In genomic region chr15:56244237-56244810, GRCh38 we compare ENCODE assay signal across 8 cellular contexts. TPM values are rescaled to one million over a fixed set of nuclear protein-coding genes. Genes with fewer than 3 reads are reported as not detected.
A peak's percentile ranks its signal among the peaks of the same experiment; 100 is the strongest.
DNase-seq lines count a peak whose midpoint lies in the region; ATAC-seq and TF ChIP-seq lines count a peak whose summit lies in the region.

No MANE protein-coding gene starts in this region.

- peak overlapping the region; percentile 97 for H3K9ac ChIP-seq in OCI-LY1 (ENCODE audit: low read length)

- TF ChIP-seq CTCF in Caco-2 (IDR thresholded peaks at IDR 0.05; ENCODE audit: insufficient read depth in 1 of 2, low read depth in 1 of 2, low read length in 1 of 2, severe bottlenecking in 1 of 2, unreplicated experiment in 1 of 2) (no peak), OCI-LY1 (IDR thresholded peaks at IDR 0.05; ENCODE audit: low read length) (no peak), foreskin fibroblast (IDR thresholded peaks at IDR 0.05; ENCODE audit: low read depth, low read length) (no peak), nephron (IDR thresholded peaks at IDR 0.05; ENCODE audit: unreplicated experiment in 3 of 3) (no peak), upper lobe of right lung (IDR thresholded peaks at IDR 0.05) (no peak)

- H3K4me3 ChIP-seq in Caco-2 (ENCODE audit: low read depth, low read length) (peak overlapping the region; percentile 83), OCI-LY1 (ENCODE audit: low read depth, low read length, poor library complexity, severe bottlenecking) (peak overlapping the region; percentile 84), foreskin fibroblast (ENCODE audit: low read depth in 1 of 2, low read length in 2 of 2) (peak overlapping the region; percentile 81 to 86), upper lobe of right lung (peak overlapping the region; percentile 58)

- no peaks in the 10 kb centered on the region for H4K20me1 ChIP-seq in OCI-LY1 (ENCODE audit: insufficient read depth, low read length)

- H3K36me3 Mint-ChIP-seq in Caco-2 (ENCODE audit: insufficient read depth, unreplicated experiment): no peaks in the 10 kb centered on the region
- peaks cover 13% of the 10 kb centered on the region for H3K36me3 Mint-ChIP-seq in nephron (ENCODE audit: low read depth)

- peak; percentile 34 to 56 for DNase-seq in Caco-2
- peak; percentile 67 for DNase-seq in HT-29 (ENCODE audit: low spot score)
- peak; percentile 3 for DNase-seq in activated gamma-delta T cell treated with anti-CD3 and anti-CD28 coated beads, Interleukin-2, amount 50 U/mL, for 16 hours (ENCODE audit: low read depth)
- peak; percentile 69 to 86 for DNase-seq in foreskin fibroblast
- peak; percentile 68 for DNase-seq in upper lobe of right lung
- DNase-seq in NK-92 treated with Interleukin-12 subunit alpha and Interleukin-12 subunit beta, amount 100 ng/mL, for 24 hours (lab: John Stamatoyannopoulos, UW): no peak

- peaks cover 42% of the 10 kb centered on the region for H3K79me2 ChIP-seq in OCI-LY1 (ENCODE audit: insufficient read depth, low read length)

- H3K4me1 ChIP-seq in Caco-2 (peaks cover 29% of the 10 kb centered on the region), OCI-LY1 (ENCODE audit: insufficient read depth, low read length, severe bottlenecking) (peaks cover 32% of the 10 kb centered on the region), upper lobe of right lung (peaks cover 24% of the 10 kb centered on the region)

- H3K27ac ChIP-seq in OCI-LY1 (ENCODE audit: low read depth, low read length, poor library complexity, severe bottlenecking): peak overlapping the region; percentile 89
- peak overlapping the region; percentile 72 for H3K27ac ChIP-seq in upper lobe of right lung

- H3K27me3 ChIP-seq in Caco-2 (replicated peaks; ENCODE audit: control insufficient read depth, insufficient read depth, low read length) (no peaks in the 10 kb centered on the region), OCI-LY1 (ENCODE audit: insufficient read depth, low read length) (no peaks in the 10 kb centered on the region), upper lobe of right lung (no peaks in the 10 kb centered on the region)

- H3K9me3 ChIP-seq in Caco-2: no peaks in the 10 kb centered on the region
- no peaks in the 10 kb centered on the region for H3K9me3 ChIP-seq in OCI-LY1 (ENCODE audit: low read length)
- H3K9me3 ChIP-seq in upper lobe of right lung: no peaks in the 10 kb centered on the region

- H3K4me3 Mint-ChIP-seq in Caco-2 (ENCODE audit: unreplicated experiment) (peak overlapping the region; percentile 82), nephron (peak overlapping the region; percentile 95 to 97 (median 96))

- peak overlapping the region; percentile 57; the same call in 1 of the 2 replicates for H2AFZ ChIP-seq in OCI-LY1 (ENCODE audit: low read length)

- CTCF ChIA-PET in Caco-2 (lab: Charles Lee): interaction anchor here (0.5 to 1.3 kb wide), 4 partner anchors 40 to 1138 kb away, joined by 3 read pairs; no protein-coding TSS in a partner anchor

- BruUV-seq in Caco-2 (replicated peaks; lab: Mats Ljungman, UMichigan): no TSS peak

- no peaks in the 10 kb centered on the region for H3K27me3 Mint-ChIP-seq in Caco-2 (ENCODE audit: insufficient read depth, unreplicated experiment)
- H3K27me3 Mint-ChIP-seq in nephron (ENCODE audit: low read depth): no peaks in the 10 kb centered on the region

- intact Hi-C loops in Caco-2 (cut with micrococcal nuclease; ENCODE audit: unreplicated experiment) (no loop called here), upper lobe of right lung (cut with DNase I) (no loop called here)

- H3K9me3 Mint-ChIP-seq in Caco-2 (ENCODE audit: unreplicated experiment): no peaks in the 10 kb centered on the region
- no peaks in the 10 kb centered on the region for H3K9me3 Mint-ChIP-seq in nephron

- H3K4me1 Mint-ChIP-seq in Caco-2 (ENCODE audit: low read depth, unreplicated experiment): peaks cover 14% of the 10 kb centered on the region
- peaks cover 30% of the 10 kb centered on the region for H3K4me1 Mint-ChIP-seq in nephron

- H3F3A ChIP-seq in OCI-LY1 (ENCODE audit: insufficient read depth, low read length): no peaks in the 10 kb centered on the region; the same call in 1 of the 2 replicates

- POLR2A ChIA-PET in Caco-2 (lab: Charles Lee): no interaction called here

- H3K27ac Mint-ChIP-seq in Caco-2 (ENCODE audit: unreplicated experiment) (peak overlapping the region; percentile 32), nephron (peak overlapping the region; percentile 98 to 99 (median 99))

- ATAC-seq in upper lobe of right lung: peak; percentile 66

- peak overlapping the region; percentile 86 for H3K4me2 ChIP-seq in OCI-LY1 (ENCODE audit: low read length)

- no peaks in the 10 kb centered on the region for H3K9me2 ChIP-seq in OCI-LY1 (ENCODE audit: low read depth, low read length)

- H3K36me3 ChIP-seq in Caco-2 (ENCODE audit: control insufficient read depth, insufficient read depth, low read length): no peaks in the 10 kb centered on the region
- H3K36me3 ChIP-seq in OCI-LY1 (ENCODE audit: insufficient read depth, low read length): peaks cover 4% of the 10 kb centered on the region
- no peaks in the 10 kb centered on the region for H3K36me3 ChIP-seq in upper lobe of right lung

RNA-seq across cellular contexts. Expression of gene RFX7, which starts 0.6 kb away (rescaled TPM):
- total RNA-seq in Caco-2 (2022) (8.7 and 10.3 TPM in 2 replicates), upper lobe of right lung (15.7 TPM)
- 3.2 and 3.5 TPM in 2 replicates for total RNA-seq in HT-29 (2014; rRNA removed; shearing (Covaris generic))
